Comparison of ENCODE assay signal across 10 cellular contexts in genomic region chr15:100112061-100112420, GRCh38.
A peak's percentile ranks its signal among the peaks of the same experiment; 100 is the strongest.
DNase-seq lines count a peak whose midpoint lies in the region; ATAC-seq and TF ChIP-seq lines count a peak whose summit lies in the region.
"Had no signal": no experiment of that assay in that cellular context is flagged by ENCODE, and none has a peak within 500 bp of the region (broad histone marks: within the 10 kb centered on the region; RNA-seq: fewer than 3 reads in every experiment).

No MANE protein-coding gene starts in this region.

- ATAC-seq in thoracic aorta (ENCODE audit: insufficient number of reproducible peaks, low FRiP score, low read depth) = no peak
- ATAC-seq in GM19351 (IDR thresholded peaks at IDR 0.05; ENCODE audit: unreplicated experiment) = no peak

- peaks cover 43% of the 10 kb centered on the region for H3K4me1 ChIP-seq in SJCRH30
- H3K4me1 ChIP-seq in left ventricle myocardium inferior = peaks cover 73% of the 10 kb centered on the region
- peaks cover 42 to 64% of the 10 kb centered on the region in 2 donors for H3K4me1 ChIP-seq in thoracic aorta (ENCODE audit: control insufficient read depth in 1 of 2, low read depth in 2 of 2)

- H3K27ac ChIP-seq in SJCRH30 (peak overlapping the region; percentile 63; the same call in 1 of the 2 replicates), left ventricle myocardium inferior (replicated peaks) (peak overlapping the region; percentile 96), thoracic aorta (peak overlapping the region; percentile 98 to 99)

- H3K27me3 ChIP-seq in SJCRH30 (no peaks in the 10 kb centered on the region), left ventricle myocardium inferior (ENCODE audit: low read depth) (no peaks in the 10 kb centered on the region), thoracic aorta (replicated peaks; ENCODE audit: insufficient read depth) (no peaks in the 10 kb centered on the region)

- intact Hi-C loops in left ventricle myocardium inferior (cut with micrococcal nuclease) = no loop called here

- peak; percentile 61 for DNase-seq in activated effector memory CD4-positive, alpha-beta T cell treated with anti-CD3 and anti-CD28 coated beads, Interleukin-2, amount 50 U/mL, for 16 hours
- DNase-seq in activated effector memory CD4-positive, alpha-beta T cell treated with Interleukin-2 at 50 U/mL for 16 hours = no peak
- DNase-seq in SJCRH30 (no peak), left ventricle myocardium inferior (no peak), thoracic aorta (ENCODE audit: low spot score) (no peak), SHP77 (lab: John Stamatoyannopoulos, UW) (no peak), NCI-H526 (lab: John Stamatoyannopoulos, UW) (no peak)
- DNase-seq: NCI-H1092, NCI-H774 had no signal

- TF ChIP-seq CTCF in left ventricle myocardium inferior (IDR thresholded peaks at IDR 0.05; ENCODE audit: borderline replicate concordance) (no peak), thoracic aorta (IDR thresholded peaks at IDR 0.05) (no peak)

- H3K4me3 ChIP-seq in SJCRH30 = no peak overlapping the region
- no peak overlapping the region for H3K4me3 ChIP-seq in left ventricle myocardium inferior
- H3K4me3 ChIP-seq in thoracic aorta = peak overlapping the region; percentile 17

- no peaks in the 10 kb centered on the region for H3K36me3 ChIP-seq in SJCRH30
- H3K36me3 ChIP-seq in left ventricle myocardium inferior = no peaks in the 10 kb centered on the region
- no peaks in the 10 kb centered on the region for H3K36me3 ChIP-seq in thoracic aorta

- H3K9me3 ChIP-seq in SJCRH30 (replicated peaks) (no peaks in the 10 kb centered on the region), left ventricle myocardium inferior (replicated peaks) (no peaks in the 10 kb centered on the region), thoracic aorta (no peaks in the 10 kb centered on the region)
